Comparison of ENCODE assay signal across 8 cellular contexts in the genomic region with DNA sequence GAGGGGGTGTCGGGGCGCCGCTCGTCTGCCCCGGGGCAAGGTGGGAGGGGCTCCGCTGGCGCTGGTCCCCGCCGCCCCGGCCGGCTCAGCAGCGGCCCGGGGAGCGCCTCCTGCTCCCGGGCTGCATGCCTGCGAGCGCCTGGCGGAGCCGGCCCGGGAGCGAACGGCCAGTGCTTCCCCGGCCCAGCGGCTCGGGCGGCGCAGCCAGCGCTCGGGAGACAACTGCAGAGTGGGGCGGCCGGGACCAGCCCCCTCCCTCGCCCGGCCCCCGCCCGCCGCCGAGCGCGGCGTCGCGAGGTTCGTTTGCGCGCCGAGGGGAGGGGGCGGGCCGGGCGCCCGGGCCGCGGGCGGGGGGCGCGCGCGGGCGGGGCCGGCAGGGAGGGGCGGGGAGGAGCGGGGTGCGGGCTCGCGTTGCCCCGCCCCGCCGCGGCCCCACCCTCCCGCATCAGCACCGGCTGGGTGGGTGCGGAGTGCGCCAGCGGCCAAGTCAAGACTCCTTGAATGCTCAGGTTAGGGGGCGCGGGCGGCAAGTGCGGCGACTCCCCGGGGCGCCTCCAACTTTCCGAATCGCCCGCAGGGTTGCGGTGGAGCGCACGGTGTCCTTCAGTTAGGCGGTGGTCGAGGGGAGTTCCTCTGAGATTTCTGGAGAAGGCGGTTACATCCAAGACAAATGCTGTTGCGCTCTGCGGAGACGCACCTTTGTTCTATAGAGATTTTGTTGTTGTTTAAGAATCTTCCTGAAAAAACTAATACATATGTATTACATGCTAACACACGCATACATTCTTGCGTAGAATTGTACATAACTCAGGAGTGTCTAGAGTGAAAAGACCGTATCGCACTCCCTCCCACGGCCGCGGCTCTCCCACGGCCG. TPM values are rescaled to one million over a fixed set of nuclear protein-coding genes. Genes with fewer than 3 reads are reported as not detected.
DNase-seq lines count a peak whose midpoint lies in the region; ATAC-seq and TF ChIP-seq lines count a peak whose summit lies in the region.

A gene with protein sequence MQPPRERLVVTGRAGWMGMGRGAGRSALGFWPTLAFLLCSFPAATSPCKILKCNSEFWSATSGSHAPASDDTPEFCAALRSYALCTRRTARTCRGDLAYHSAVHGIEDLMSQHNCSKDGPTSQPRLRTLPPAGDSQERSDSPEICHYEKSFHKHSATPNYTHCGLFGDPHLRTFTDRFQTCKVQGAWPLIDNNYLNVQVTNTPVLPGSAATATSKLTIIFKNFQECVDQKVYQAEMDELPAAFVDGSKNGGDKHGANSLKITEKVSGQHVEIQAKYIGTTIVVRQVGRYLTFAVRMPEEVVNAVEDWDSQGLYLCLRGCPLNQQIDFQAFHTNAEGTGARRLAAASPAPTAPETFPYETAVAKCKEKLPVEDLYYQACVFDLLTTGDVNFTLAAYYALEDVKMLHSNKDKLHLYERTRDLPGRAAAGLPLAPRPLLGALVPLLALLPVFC (minus strand): TSS at position 231 of the 874 bp plus-strand sequence. CDS start 279 bp downstream, outside the sequence.

- POLR2A ChIA-PET in activated CD8-positive, alpha-beta T cell treated with anti-CD3 and anti-CD28 coated beads for 36 hours (lab: Charles Lee) = interaction anchor here (1.5 kb wide), 1 partner anchor 60 kb away, joined by 4 read pairs; no protein-coding TSS in a partner anchor

- H3K4me1 Mint-ChIP-seq in activated naive CD4-positive, alpha-beta T cell treated with anti-CD3 and anti-CD28 coated beads for 36 hours (ENCODE audit: low read depth) = peaks cover 6% of the 10 kb centered on the region
- H3K4me1 Mint-ChIP-seq in activated CD8-positive, alpha-beta T cell treated with anti-CD3 and anti-CD28 coated beads for 36 hours (ENCODE audit: low read depth) = peaks cover 11% of the 10 kb centered on the region
- H3K4me1 Mint-ChIP-seq in progenitor cell of endocrine pancreas (ENCODE audit: low read depth) = peaks cover 4% of the 10 kb centered on the region

- peaks cover 50% of the 10 kb centered on the region for H3K27me3 Mint-ChIP-seq in activated naive CD4-positive, alpha-beta T cell treated with anti-CD3 and anti-CD28 coated beads for 36 hours (ENCODE audit: low read depth)
- H3K27me3 Mint-ChIP-seq in activated CD8-positive, alpha-beta T cell treated with anti-CD3 and anti-CD28 coated beads for 36 hours = peaks cover 51% of the 10 kb centered on the region
- peaks cover 41% of the 10 kb centered on the region for H3K27me3 Mint-ChIP-seq in progenitor cell of endocrine pancreas

- H3K27ac Mint-ChIP-seq in activated naive CD4-positive, alpha-beta T cell treated with anti-CD3 and anti-CD28 coated beads for 36 hours = no peak within 1 kb of the TSS
- no peak within 1 kb of the TSS for H3K27ac Mint-ChIP-seq in activated CD8-positive, alpha-beta T cell treated with anti-CD3 and anti-CD28 coated beads for 36 hours
- peak within 1 kb of the TSS; percentile 53 for H3K27ac Mint-ChIP-seq in progenitor cell of endocrine pancreas

- no peaks in the 10 kb centered on the region for H3K9me3 Mint-ChIP-seq in activated naive CD4-positive, alpha-beta T cell treated with anti-CD3 and anti-CD28 coated beads for 36 hours
- no peaks in the 10 kb centered on the region for H3K9me3 Mint-ChIP-seq in activated CD8-positive, alpha-beta T cell treated with anti-CD3 and anti-CD28 coated beads for 36 hours
- H3K9me3 Mint-ChIP-seq in progenitor cell of endocrine pancreas (ENCODE audit: low read depth) = no peaks in the 10 kb centered on the region

- H3K4me1 ChIP-seq in heart left ventricle = peaks cover 0 to 29% (median 12%) of the 10 kb centered on the region in 12 donors

- peaks cover 0 to 66% (median 6%) of the 10 kb centered on the region in 9 donors for H3K27me3 ChIP-seq in heart left ventricle

- H3K4me3 Mint-ChIP-seq in activated naive CD4-positive, alpha-beta T cell treated with anti-CD3 and anti-CD28 coated beads for 36 hours = peak within 1 kb of the TSS; percentile 70
- peak within 1 kb of the TSS; percentile 68 for H3K4me3 Mint-ChIP-seq in activated CD8-positive, alpha-beta T cell treated with anti-CD3 and anti-CD28 coated beads for 36 hours
- H3K4me3 Mint-ChIP-seq in progenitor cell of endocrine pancreas (ENCODE audit: low read depth) = peak within 1 kb of the TSS; percentile 74

- TF ChIP-seq CTCF in activated CD8-positive, alpha-beta T cell treated with anti-CD3 and anti-CD28 coated beads for 36 hours (IDR thresholded peaks at IDR 0.05) = no peak
- TF ChIP-seq CTCF in heart left ventricle (IDR thresholded peaks at IDR 0.05) (no peak), progenitor cell of endocrine pancreas (IDR thresholded peaks at IDR 0.05; ENCODE audit: unreplicated experiment) (no peak)

- H3K9me3 ChIP-seq in heart left ventricle = no peaks in the 10 kb centered on the region

- WGBS in heart left ventricle, 4 donors = 1 to 2% (median 1%) methylated on average over 23 to 97 of the region's 101 CpGs

- H3K27ac ChIP-seq in heart left ventricle = peak within 1 kb of the TSS; percentile 63 to 86 (median 80)

- no peaks in the 10 kb centered on the region for H3K36me3 ChIP-seq in heart left ventricle

- TF ChIP-seq POLR2A in heart left ventricle (IDR thresholded peaks at IDR 0.05) = no peak

- no peak for DNase-seq in activated naive CD4-positive, alpha-beta T cell treated with anti-CD3 and anti-CD28 coated beads for 36 hours
- DNase-seq in activated naive CD4-positive, alpha-beta T cell (lab: John Stamatoyannopoulos, UW) = no peak
- DNase-seq in activated CD8-positive, alpha-beta T cell treated with anti-CD3 and anti-CD28 coated beads for 36 hours = peak; percentile 11
- DNase-seq in heart left ventricle = peak; percentile 32 to 71 (median 62)
- DNase-seq in progenitor cell of endocrine pancreas (ENCODE audit: low spot score, unreplicated experiment) = no peak
- no peak for DNase-seq in RPMI8226
- DNase-seq in HUDEP-2 (lab: John Stamatoyannopoulos, UW; ENCODE audit: unreplicated experiment in 76 of 76) = no peak

- no peaks in the 10 kb centered on the region for H3K36me3 Mint-ChIP-seq in activated naive CD4-positive, alpha-beta T cell treated with anti-CD3 and anti-CD28 coated beads for 36 hours (ENCODE audit: low read depth)
- no peaks in the 10 kb centered on the region for H3K36me3 Mint-ChIP-seq in activated CD8-positive, alpha-beta T cell treated with anti-CD3 and anti-CD28 coated beads for 36 hours (ENCODE audit: low read depth)
- H3K36me3 Mint-ChIP-seq in progenitor cell of endocrine pancreas (ENCODE audit: insufficient read depth) = no peaks in the 10 kb centered on the region

- CTCF ChIA-PET in activated naive CD4-positive, alpha-beta T cell treated with anti-CD3 and anti-CD28 coated beads for 36 hours (lab: Charles Lee) = interaction anchor here (0.6 to 2.8 kb wide), 14 partner anchors 9 to 1031 kb away, joined by 3 to 16 read pairs (median 5); no protein-coding TSS in a partner anchor
- CTCF ChIA-PET in activated CD8-positive, alpha-beta T cell treated with anti-CD3 and anti-CD28 coated beads for 36 hours (lab: Charles Lee) = interaction anchor here (0.8 to 2.6 kb wide), 21 partner anchors 10 to 1030 kb away, joined by 3 to 26 read pairs (median 4); no protein-coding TSS in a partner anchor

- intact Hi-C loops in activated naive CD4-positive, alpha-beta T cell treated with anti-CD3 and anti-CD28 coated beads for 36 hours (cut with micrococcal nuclease) = loop anchor here (1.0 to 10.0 kb wide), 6 partner anchors 59 to 906 kb away; no protein-coding TSS in a partner anchor
- intact Hi-C loops in activated CD8-positive, alpha-beta T cell treated with anti-CD3 and anti-CD28 coated beads for 36 hours (cut with micrococcal nuclease) = no loop called here
- intact Hi-C loops in heart left ventricle (cut with DNase I) = loop anchor here in 7 of 10 donors (5.0 to 10.0 kb wide), 13 partner anchors 52 to 1033 kb away; no protein-coding TSS in a partner anchor

- peak; percentile 13 for ATAC-seq in activated CD8-positive, alpha-beta T cell treated with anti-CD3 and anti-CD28 coated beads for 36 hours
- ATAC-seq in heart left ventricle (peak; percentile 48 to 68 (median 57)), HG03175 (IDR thresholded peaks at IDR 0.05; ENCODE audit: unreplicated experiment) (no peak)

- peak within 1 kb of the TSS; percentile 46 to 81 (median 63) for H3K4me3 ChIP-seq in heart left ventricle

RNA-seq across cellular contexts. Expression of the gene that starts here (rescaled TPM):
- total RNA-seq in activated naive CD4-positive, alpha-beta T cell treated with anti-CD3 and anti-CD28 coated beads for 36 hours = under 1 TPM; 0.47 to 0.69 TPM
- total RNA-seq in activated CD8-positive, alpha-beta T cell treated with anti-CD3 and anti-CD28 coated beads for 36 hours = not detected
- total RNA-seq in heart left ventricle (10 to 100 TPM; 10.2 to 20.8 (median 14.8) TPM), progenitor cell of endocrine pancreas (11.4 and 11.8 TPM in 2 replicates)
- 10 to 100 TPM in 1 of 2 donors, 1 to 10 TPM in 1; 4.7 to 15.2 TPM for polyA plus RNA-seq in heart left ventricle

Comparison
In these comparisons a context has a peak if more than half of its experiments do, and no peak if none do; other contexts are left out.
1. Peak in DNase-seq and ATAC-seq in activated CD8-positive, alpha-beta T cell treated with anti-CD3 and anti-CD28 coated beads for 36 hours; RNA of the gene not detected or under 1 TPM.
2. DNase-seq: peak in heart left ventricle (5 of 5); none in activated naive CD4-positive, alpha-beta T cell treated with anti-CD3 and anti-CD28 coated beads for 36 hours (single experiment), activated naive CD4-positive, alpha-beta T cell (0 of 4), progenitor cell of endocrine pancreas (single experiment), RPMI8226 (single experiment) and HUDEP-2 (0 of 76).
3. Peak in every context shown above with its lines, with median percentiles within 50 percentile points of each other: H3K4me3 Mint-ChIP-seq.